Comparison of ENCODE assay signal across 14 cellular contexts in the genomic region with DNA sequence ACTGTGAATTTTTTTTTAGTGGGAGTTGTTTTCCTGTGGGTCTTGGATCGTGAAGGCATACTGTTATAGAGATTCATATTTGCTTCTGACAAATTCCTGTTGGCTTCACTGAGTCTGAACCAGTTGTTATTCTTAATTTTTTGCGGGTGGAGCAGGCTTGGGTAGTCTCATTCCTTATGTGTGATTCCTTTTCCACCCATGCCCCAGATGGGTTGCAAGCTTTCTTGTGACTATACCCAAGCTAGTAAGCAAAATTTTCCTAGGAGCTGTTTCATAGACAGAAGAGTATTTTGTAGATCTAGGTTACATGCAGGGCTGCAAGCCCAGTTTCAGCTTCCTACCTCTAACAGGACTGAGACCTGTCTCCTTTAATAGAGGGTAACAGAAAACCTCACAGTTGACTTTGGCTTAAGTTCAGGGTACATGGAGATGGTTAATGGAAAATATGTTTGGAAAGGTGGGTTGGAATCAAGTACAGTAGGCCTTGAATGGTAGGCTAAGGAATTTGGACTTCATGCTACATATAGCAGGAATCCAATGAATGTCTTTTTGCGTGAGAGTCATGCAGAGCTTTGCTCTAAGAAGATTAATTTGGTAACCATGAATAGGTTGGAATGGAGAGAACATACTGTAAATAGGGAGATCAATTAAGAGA.
"Had no signal": no experiment of that assay in that cellular context is flagged by ENCODE, and none has a peak within 500 bp of the region (broad histone marks: within the 10 kb centered on the region; RNA-seq: fewer than 3 reads in every experiment).

No MANE protein-coding gene starts in this region.

- ATAC-seq: activated T-helper 17 cell treated with anti-CD3 and anti-CD28 coated beads, Interleukin-2, amount 50 U/mL, for 72 hours; esophagus mucosa; stimulated activated naive CD8-positive, alpha-beta T cell treated with anti-CD3 and anti-CD28 coated beads, Interleukin-15, Interleukin-2, amounts not matched to agents 100 U/mL and 50 U/mL, for 24 hours had no signal

- DNase-seq: activated CD4-positive, alpha-beta T cell treated with anti-CD3 and anti-CD28 coated beads, Interleukin-2, amount 10 ng/mL, durations not matched to agents 7 days and 5 days; activated CD4-positive, CD25-positive, alpha-beta regulatory T cell; activated CD8-positive, alpha-beta memory T cell treated with anti-CD3 and anti-CD28 coated beads for 24 hours; activated naive CD4-positive, alpha-beta T cell treated with anti-CD3 and anti-CD28 coated beads for 36 hours; activated T-cell treated with anti-CD3 and anti-CD28 coated beads for 4 hours; cerebellar nuclear complex; dorsolateral prefrontal cortex; heart right ventricle; ovary; stimulated activated CD4-positive, alpha-beta T cell treated with anti-CD3 and anti-CD28 coated beads, Interleukin-4, amount 100 ng/mL, for 1 hour; stimulated activated CD8-positive, alpha-beta memory T cell treated with anti-CD3 and anti-CD28 coated beads, Interleukin-4, amount 100 ng/mL, for 48 hours; stimulated activated naive CD8-positive, alpha-beta T cell treated with anti-CD3 and anti-CD28 coated beads, Interleukin-15, Interleukin-2, amounts not matched to agents 100 U/mL and 50 U/mL, for 24 hours had no signal
